In the genomic region with DNA sequence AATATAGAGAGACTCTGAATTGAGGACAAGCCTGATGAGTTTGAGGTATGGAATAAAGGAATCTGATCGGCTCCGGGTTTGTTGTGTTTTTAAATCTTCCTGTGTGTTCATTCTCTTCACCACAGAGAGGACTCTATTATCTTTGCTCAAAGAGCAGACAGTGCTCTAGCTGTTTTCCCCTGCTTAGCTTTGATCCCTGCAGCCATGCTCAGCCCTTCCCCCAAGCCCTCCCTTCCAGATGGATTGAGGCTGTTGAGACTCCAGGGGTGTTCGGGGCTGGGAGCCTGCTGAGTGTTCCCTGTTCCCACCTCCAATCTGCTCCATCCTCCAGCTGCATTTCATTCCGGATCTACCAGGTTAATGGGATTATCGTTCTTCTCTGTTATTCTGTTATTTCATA, we compare ENCODE assay signal across 1 cellular context.
TF ChIP-seq lines count a peak whose summit lies in the region.

No MANE protein-coding gene starts in this region.

TF ChIP-seq in H1, 55 proteins besides CTCF, POLR2A, EP300 and RAD21 (continued from another document):
- 0 out of 2 replicates have a peak, but pooled peaks have one; percentile 44 for TF ChIP-seq CHD2 (IDR thresholded peaks at IDR 0.05; ENCODE audit: low read length)
- TF ChIP-seq TAF7 (optimal IDR thresholded peaks at IDR 0.05; ENCODE audit: borderline replicate concordance, low read depth, low read length): no peak
- TF ChIP-seq SAP30 (IDR thresholded peaks at IDR 0.05; ENCODE audit: insufficient read depth, insufficient replicate concordance, low read length): no peak
- peak; percentile 38 for TF ChIP-seq CTBP2 (IDR thresholded peaks at IDR 0.05; ENCODE audit: borderline replicate concordance, insufficient read depth, insufficient read length, low read length)
- TF ChIP-seq TCF12 (IDR thresholded peaks at IDR 0.05; ENCODE audit: low read depth, low read length): peak; percentile 73; the same call in 1 of the 2 replicates
- TF ChIP-seq KDM5A (IDR thresholded peaks at IDR 0.05; ENCODE audit: low read length): no peak
- TF ChIP-seq, protein P1, sequence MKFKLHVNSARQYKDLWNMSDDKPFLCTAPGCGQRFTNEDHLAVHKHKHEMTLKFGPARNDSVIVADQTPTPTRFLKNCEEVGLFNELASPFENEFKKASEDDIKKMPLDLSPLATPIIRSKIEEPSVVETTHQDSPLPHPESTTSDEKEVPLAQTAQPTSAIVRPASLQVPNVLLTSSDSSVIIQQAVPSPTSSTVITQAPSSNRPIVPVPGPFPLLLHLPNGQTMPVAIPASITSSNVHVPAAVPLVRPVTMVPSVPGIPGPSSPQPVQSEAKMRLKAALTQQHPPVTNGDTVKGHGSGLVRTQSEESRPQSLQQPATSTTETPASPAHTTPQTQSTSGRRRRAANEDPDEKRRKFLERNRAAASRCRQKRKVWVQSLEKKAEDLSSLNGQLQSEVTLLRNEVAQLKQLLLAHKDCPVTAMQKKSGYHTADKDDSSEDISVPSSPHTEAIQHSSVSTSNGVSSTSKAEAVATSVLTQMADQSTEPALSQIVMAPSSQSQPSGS (IDR thresholded peaks at IDR 0.05; ENCODE audit: low read length): no peak
- peak; percentile 35 for TF ChIP-seq ASH2L (IDR thresholded peaks at IDR 0.05; ENCODE audit: low read length)
- TF ChIP-seq YY1 (IDR thresholded peaks at IDR 0.05; ENCODE audit: low read depth, low read length): 0 out of 2 replicates have a peak, but pooled peaks have one; percentile 34
- no peak for TF ChIP-seq GABPA (IDR thresholded peaks at IDR 0.05; ENCODE audit: borderline replicate concordance, insufficient read depth, low read length)
- TF ChIP-seq HDAC6 (IDR thresholded peaks at IDR 0.05; ENCODE audit: low read depth, low read length): no peak
- TF ChIP-seq, protein P2, sequence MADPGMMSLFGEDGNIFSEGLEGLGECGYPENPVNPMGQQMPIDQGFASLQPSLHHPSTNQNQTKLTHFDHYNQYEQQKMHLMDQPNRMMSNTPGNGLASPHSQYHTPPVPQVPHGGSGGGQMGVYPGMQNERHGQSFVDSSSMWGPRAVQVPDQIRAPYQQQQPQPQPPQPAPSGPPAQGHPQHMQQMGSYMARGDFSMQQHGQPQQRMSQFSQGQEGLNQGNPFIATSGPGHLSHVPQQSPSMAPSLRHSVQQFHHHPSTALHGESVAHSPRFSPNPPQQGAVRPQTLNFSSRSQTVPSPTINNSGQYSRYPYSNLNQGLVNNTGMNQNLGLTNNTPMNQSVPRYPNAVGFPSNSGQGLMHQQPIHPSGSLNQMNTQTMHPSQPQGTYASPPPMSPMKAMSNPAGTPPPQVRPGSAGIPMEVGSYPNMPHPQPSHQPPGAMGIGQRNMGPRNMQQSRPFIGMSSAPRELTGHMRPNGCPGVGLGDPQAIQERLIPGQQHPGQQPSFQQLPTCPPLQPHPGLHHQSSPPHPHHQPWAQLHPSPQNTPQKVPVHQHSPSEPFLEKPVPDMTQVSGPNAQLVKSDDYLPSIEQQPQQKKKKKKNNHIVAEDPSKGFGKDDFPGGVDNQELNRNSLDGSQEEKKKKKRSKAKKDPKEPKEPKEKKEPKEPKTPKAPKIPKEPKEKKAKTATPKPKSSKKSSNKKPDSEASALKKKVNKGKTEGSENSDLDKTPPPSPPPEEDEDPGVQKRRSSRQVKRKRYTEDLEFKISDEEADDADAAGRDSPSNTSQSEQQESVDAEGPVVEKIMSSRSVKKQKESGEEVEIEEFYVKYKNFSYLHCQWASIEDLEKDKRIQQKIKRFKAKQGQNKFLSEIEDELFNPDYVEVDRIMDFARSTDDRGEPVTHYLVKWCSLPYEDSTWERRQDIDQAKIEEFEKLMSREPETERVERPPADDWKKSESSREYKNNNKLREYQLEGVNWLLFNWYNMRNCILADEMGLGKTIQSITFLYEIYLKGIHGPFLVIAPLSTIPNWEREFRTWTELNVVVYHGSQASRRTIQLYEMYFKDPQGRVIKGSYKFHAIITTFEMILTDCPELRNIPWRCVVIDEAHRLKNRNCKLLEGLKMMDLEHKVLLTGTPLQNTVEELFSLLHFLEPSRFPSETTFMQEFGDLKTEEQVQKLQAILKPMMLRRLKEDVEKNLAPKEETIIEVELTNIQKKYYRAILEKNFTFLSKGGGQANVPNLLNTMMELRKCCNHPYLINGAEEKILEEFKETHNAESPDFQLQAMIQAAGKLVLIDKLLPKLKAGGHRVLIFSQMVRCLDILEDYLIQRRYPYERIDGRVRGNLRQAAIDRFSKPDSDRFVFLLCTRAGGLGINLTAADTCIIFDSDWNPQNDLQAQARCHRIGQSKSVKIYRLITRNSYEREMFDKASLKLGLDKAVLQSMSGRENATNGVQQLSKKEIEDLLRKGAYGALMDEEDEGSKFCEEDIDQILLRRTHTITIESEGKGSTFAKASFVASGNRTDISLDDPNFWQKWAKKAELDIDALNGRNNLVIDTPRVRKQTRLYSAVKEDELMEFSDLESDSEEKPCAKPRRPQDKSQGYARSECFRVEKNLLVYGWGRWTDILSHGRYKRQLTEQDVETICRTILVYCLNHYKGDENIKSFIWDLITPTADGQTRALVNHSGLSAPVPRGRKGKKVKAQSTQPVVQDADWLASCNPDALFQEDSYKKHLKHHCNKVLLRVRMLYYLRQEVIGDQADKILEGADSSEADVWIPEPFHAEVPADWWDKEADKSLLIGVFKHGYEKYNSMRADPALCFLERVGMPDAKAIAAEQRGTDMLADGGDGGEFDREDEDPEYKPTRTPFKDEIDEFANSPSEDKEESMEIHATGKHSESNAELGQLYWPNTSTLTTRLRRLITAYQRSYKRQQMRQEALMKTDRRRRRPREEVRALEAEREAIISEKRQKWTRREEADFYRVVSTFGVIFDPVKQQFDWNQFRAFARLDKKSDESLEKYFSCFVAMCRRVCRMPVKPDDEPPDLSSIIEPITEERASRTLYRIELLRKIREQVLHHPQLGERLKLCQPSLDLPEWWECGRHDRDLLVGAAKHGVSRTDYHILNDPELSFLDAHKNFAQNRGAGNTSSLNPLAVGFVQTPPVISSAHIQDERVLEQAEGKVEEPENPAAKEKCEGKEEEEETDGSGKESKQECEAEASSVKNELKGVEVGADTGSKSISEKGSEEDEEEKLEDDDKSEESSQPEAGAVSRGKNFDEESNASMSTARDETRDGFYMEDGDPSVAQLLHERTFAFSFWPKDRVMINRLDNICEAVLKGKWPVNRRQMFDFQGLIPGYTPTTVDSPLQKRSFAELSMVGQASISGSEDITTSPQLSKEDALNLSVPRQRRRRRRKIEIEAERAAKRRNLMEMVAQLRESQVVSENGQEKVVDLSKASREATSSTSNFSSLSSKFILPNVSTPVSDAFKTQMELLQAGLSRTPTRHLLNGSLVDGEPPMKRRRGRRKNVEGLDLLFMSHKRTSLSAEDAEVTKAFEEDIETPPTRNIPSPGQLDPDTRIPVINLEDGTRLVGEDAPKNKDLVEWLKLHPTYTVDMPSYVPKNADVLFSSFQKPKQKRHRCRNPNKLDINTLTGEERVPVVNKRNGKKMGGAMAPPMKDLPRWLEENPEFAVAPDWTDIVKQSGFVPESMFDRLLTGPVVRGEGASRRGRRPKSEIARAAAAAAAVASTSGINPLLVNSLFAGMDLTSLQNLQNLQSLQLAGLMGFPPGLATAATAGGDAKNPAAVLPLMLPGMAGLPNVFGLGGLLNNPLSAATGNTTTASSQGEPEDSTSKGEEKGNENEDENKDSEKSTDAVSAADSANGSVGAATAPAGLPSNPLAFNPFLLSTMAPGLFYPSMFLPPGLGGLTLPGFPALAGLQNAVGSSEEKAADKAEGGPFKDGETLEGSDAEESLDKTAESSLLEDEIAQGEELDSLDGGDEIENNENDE (IDR thresholded peaks at IDR 0.05; ENCODE audit: insufficient replicate concordance, low read length): peak; percentile 20
